In the genomic region with DNA sequence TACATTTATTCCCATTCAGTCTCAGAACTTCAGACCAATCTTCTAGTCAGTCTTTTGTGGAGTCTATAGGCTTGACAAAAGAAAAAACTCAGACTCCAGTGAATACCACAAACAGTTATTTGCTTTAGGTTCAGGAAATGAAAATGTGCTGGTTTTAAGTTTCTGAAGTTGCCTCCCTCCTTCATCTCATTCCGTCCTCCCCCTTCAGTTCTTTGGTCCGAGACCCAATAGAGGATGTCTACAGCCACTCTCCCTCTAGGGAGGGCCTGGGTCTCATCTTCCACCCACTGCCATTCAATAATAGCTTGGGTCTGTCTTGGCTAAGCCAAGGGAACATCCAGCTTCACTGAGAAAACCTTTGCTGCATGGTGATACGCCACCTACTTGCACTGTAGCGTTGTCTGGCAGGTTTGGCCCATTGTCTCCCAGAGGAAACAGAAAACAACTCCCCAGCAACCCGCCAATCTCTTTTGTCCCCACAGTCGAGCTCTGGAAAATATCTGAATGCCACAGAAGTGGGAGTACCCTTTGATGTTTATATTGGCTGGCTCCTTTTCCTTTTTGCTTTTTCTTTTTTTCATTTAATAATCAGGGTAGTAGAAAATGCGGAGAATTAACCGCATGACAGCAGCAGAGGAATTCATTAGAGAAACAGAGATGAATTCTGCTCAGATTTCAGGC, we compare ENCODE assay signal across 9 cellular contexts.
A peak's percentile ranks its signal among the peaks of the same experiment; 100 is the strongest.
DNase-seq lines count a peak whose midpoint lies in the region; ATAC-seq and TF ChIP-seq lines count a peak whose summit lies in the region.
"Had no signal": no experiment of that assay in that cellular context is flagged by ENCODE, and none has a peak within 500 bp of the region (broad histone marks: within the 10 kb centered on the region; RNA-seq: fewer than 3 reads in every experiment).

No MANE protein-coding gene starts in this region.

- H2AK5ac ChIP-seq in neuronal stem cell (ENCODE audit: low read depth, low read length), result no peak overlapping the region

- TF ChIP-seq POLR2A in gastroesophageal sphincter (IDR thresholded peaks at IDR 0.05), result no peak

- peak; percentile 61 for ATAC-seq in gastroesophageal sphincter
- no peak for ATAC-seq in GM21367 (IDR thresholded peaks at IDR 0.05; ENCODE audit: unreplicated experiment)
- ATAC-seq in GM18868 (IDR thresholded peaks at IDR 0.05; ENCODE audit: unreplicated experiment), result no peak
- ATAC-seq: stimulated activated naive B cell treated with anti-CD40 and anti-IgM and Interleukin-4, amounts not matched to agents 10 μg/mL and 1 μg/mL and 100 μg/mL, for 72 hours had no signal

- H2BK12ac ChIP-seq in neuronal stem cell (ENCODE audit: low read length), result no peak overlapping the region

- H4K20me1 ChIP-seq in BLaER1 treated with 17β-estradiol and CSF1 and Interleukin-3, amounts not matched to agents 10 nM and 100 nM, result no peaks in the 10 kb centered on the region
- no peaks in the 10 kb centered on the region for H4K20me1 ChIP-seq in MM.1S (ENCODE audit: insufficient read depth, low read length)

- 35 to 46% methylated on average over 7 of the region's 8 CpGs for WGBS in gastroesophageal sphincter (ENCODE audit: low coverage in 1 of 2), 2 donors
- no CpG with 5 or more reads among the region's 8 CpGs for WGBS in neuronal stem cell (ENCODE audit: extremely low coverage in 2 of 2, insufficient read length in 2 of 2, insufficient replicate concordance in 1 of 2), 2 donors

- H4K91ac ChIP-seq in neuronal stem cell (ENCODE audit: low read depth, low read length, poor library complexity), result no peak overlapping the region

- no peak for TF ChIP-seq EP300 in gastroesophageal sphincter (IDR thresholded peaks at IDR 0.05)

- H3K9ac ChIP-seq in BLaER1 treated with 17β-estradiol and CSF1 and Interleukin-3, amounts not matched to agents 10 nM and 100 nM, result no peak overlapping the region
- H3K9ac ChIP-seq in SK-N-MC (ENCODE audit: insufficient read length), result no peak overlapping the region
- H3K9ac ChIP-seq in neuronal stem cell (ENCODE audit: low read depth, low read length, poor library complexity), result no peak overlapping the region
- no peak overlapping the region for H3K9ac ChIP-seq in MM.1S (ENCODE audit: low read length)

- peak overlapping the region; percentile 69 for H2AFZ ChIP-seq in neuronal stem cell (ENCODE audit: low read length)
- no peak overlapping the region for H2AFZ ChIP-seq in MM.1S (ENCODE audit: low read length)

- no peak overlapping the region for H3K14ac ChIP-seq in neuronal stem cell (ENCODE audit: low read length)

- H3K23ac ChIP-seq in neuronal stem cell (ENCODE audit: low read depth, low read length, poor library complexity), result no peak overlapping the region

- H4K8ac ChIP-seq in neuronal stem cell (ENCODE audit: low read depth, low read length), result no peak overlapping the region

- H3K27ac Mint-ChIP-seq in HFFc6, result no peak overlapping the region
- H3K27ac Mint-ChIP-seq: stimulated activated naive B cell treated with anti-CD40 and anti-IgM and Interleukin-4, amounts not matched to agents 10 μg/mL and 1 μg/mL and 100 μg/mL, for 72 hours had no signal

- no peak overlapping the region for H2BK15ac ChIP-seq in neuronal stem cell (ENCODE audit: low read length)

- no peaks in the 10 kb centered on the region for H3K9me2 ChIP-seq in MM.1S (replicated peaks; ENCODE audit: insufficient read depth, low read length)

- no peaks in the 10 kb centered on the region for H3K36me3 Mint-ChIP-seq in HFFc6 (ENCODE audit: low read depth)
- H3K36me3 Mint-ChIP-seq: stimulated activated naive B cell treated with anti-CD40 and anti-IgM and Interleukin-4, amounts not matched to agents 10 μg/mL and 1 μg/mL and 100 μg/mL, for 72 hours had no signal

- no peaks in the 10 kb centered on the region for H3F3A ChIP-seq in MM.1S (ENCODE audit: insufficient read depth, low read length)

- no peak overlapping the region for H3K27ac ChIP-seq in BLaER1 treated with 17β-estradiol and CSF1 and Interleukin-3, amounts not matched to agents 10 nM and 100 nM
- peak overlapping the region; percentile 47 for H3K27ac ChIP-seq in SK-N-MC
- H3K27ac ChIP-seq in gastroesophageal sphincter, result peak overlapping the region; percentile 66 to 81 (median 76)
- peak overlapping the region; percentile 33 for H3K27ac ChIP-seq in neuronal stem cell (replicated peaks; ENCODE audit: low read length)
- H3K27ac ChIP-seq in MM.1S (ENCODE audit: low read length), result no peak overlapping the region

- no peaks in the 10 kb centered on the region for H3K9me3 Mint-ChIP-seq in HFFc6
- H3K9me3 Mint-ChIP-seq: stimulated activated naive B cell treated with anti-CD40 and anti-IgM and Interleukin-4, amounts not matched to agents 10 μg/mL and 1 μg/mL and 100 μg/mL, for 72 hours had no signal

- peak overlapping the region in 8 of 11 experiments; percentile 6 to 52 (median 37); a peak in 11 of 22 replicates for H3K4me2 ChIP-seq in BLaER1 treated with 17β-estradiol and CSF1 and Interleukin-3, amounts not matched to agents 10 nM and 100 nM
- H3K4me2 ChIP-seq in neuronal stem cell (ENCODE audit: insufficient read depth, low read length, poor library complexity, severe bottlenecking) (no peak overlapping the region), MM.1S (ENCODE audit: low read depth, low read length) (no peak overlapping the region)

- H3K79me2 ChIP-seq in MM.1S (ENCODE audit: low read length), result no peaks in the 10 kb centered on the region

- TF ChIP-seq CTCF in gastroesophageal sphincter (IDR thresholded peaks at IDR 0.05) (peak in 1 of 4 experiments; percentile 34), MM.1S (IDR thresholded peaks at IDR 0.05; ENCODE audit: low read length) (no peak), HFFc6 (IDR thresholded peaks at IDR 0.05) (no peak)

- no peaks in the 10 kb centered on the region; a peak in 1 of 22 replicates for H3K9me3 ChIP-seq in BLaER1 treated with 17β-estradiol and CSF1 and Interleukin-3, amounts not matched to agents 10 nM and 100 nM (replicated peaks in 1 of 11)
- H3K9me3 ChIP-seq in SK-N-MC (ENCODE audit: low read depth, low read length) (no peaks in the 10 kb centered on the region), gastroesophageal sphincter (no peaks in the 10 kb centered on the region), neuronal stem cell (replicated peaks in 1 of 2; ENCODE audit: control insufficient read depth in 2 of 2, insufficient read depth in 1 of 2, low read depth in 1 of 2, low read length in 2 of 2) (no peaks in the 10 kb centered on the region), MM.1S (replicated peaks; ENCODE audit: insufficient read depth, low read length) (no peaks in the 10 kb centered on the region)

- H3K4me3 Mint-ChIP-seq in HFFc6, result no peak overlapping the region
- H3K4me3 Mint-ChIP-seq: stimulated activated naive B cell treated with anti-CD40 and anti-IgM and Interleukin-4, amounts not matched to agents 10 μg/mL and 1 μg/mL and 100 μg/mL, for 72 hours had no signal

- H2BK5ac ChIP-seq in neuronal stem cell (ENCODE audit: low read length), result no peak overlapping the region

- no peak overlapping the region for H2BK120ac ChIP-seq in neuronal stem cell (ENCODE audit: low read depth, low read length)

- H3K4me1 ChIP-seq in BLaER1 treated with 17β-estradiol and CSF1 and Interleukin-3, amounts not matched to agents 10 nM and 100 nM, result peaks cover 0 to 8% (median 5%) of the 10 kb centered on the region in 10 experiments; a peak in 7 of 20 replicates
- peaks cover 10 to 62% (median 15%) of the 10 kb centered on the region in 3 donors for H3K4me1 ChIP-seq in gastroesophageal sphincter
- peaks cover 7 to 8% of the 10 kb centered on the region in 2 donors for H3K4me1 ChIP-seq in neuronal stem cell (ENCODE audit: control insufficient read depth in 2 of 2, insufficient read depth in 1 of 2, low read depth in 1 of 2, low read length in 2 of 2)
- H3K4me1 ChIP-seq in MM.1S (ENCODE audit: low read length), result no peaks in the 10 kb centered on the region

- H3K18ac ChIP-seq in neuronal stem cell (ENCODE audit: low read length), result no peak overlapping the region

- no peaks in the 10 kb centered on the region; the same call in 1 of the 2 replicates for H3K27me3 Mint-ChIP-seq in HFFc6 (ENCODE audit: insufficient read depth)
- H3K27me3 Mint-ChIP-seq: stimulated activated naive B cell treated with anti-CD40 and anti-IgM and Interleukin-4, amounts not matched to agents 10 μg/mL and 1 μg/mL and 100 μg/mL, for 72 hours had no signal

- no peak for DNase-seq in SK-N-MC (ENCODE audit: low read depth, low spot score)
- peak; percentile 67 for DNase-seq in neuronal stem cell (ENCODE audit: low spot score)
- DNase-seq in MM.1S, result no peak
- no peak for DNase-seq in HFFc6
- DNase-seq: stimulated activated naive B cell treated with anti-CD40 and anti-IgM and Interleukin-4, amounts not matched to agents 10 μg/mL and 1 μg/mL and 100 μg/mL, for 72 hours had no signal

- no peaks in the 10 kb centered on the region for H3K27me3 ChIP-seq in BLaER1 treated with 17β-estradiol and CSF1 and Interleukin-3, amounts not matched to agents 10 nM and 100 nM
- no peaks in the 10 kb centered on the region for H3K27me3 ChIP-seq in gastroesophageal sphincter
- H3K27me3 ChIP-seq in neuronal stem cell (ENCODE audit: control insufficient read depth in 3 of 3, insufficient read depth in 3 of 3, low read depth in 1 of 3, low read length in 3 of 3), result no peaks in the 10 kb centered on the region
- H3K27me3 ChIP-seq in MM.1S (replicated peaks; ENCODE audit: insufficient read depth, low read length), result no peaks in the 10 kb centered on the region

- no peaks in the 10 kb centered on the region for H3K79me1 ChIP-seq in neuronal stem cell (ENCODE audit: low read depth, low read length)

- no peaks in the 10 kb centered on the region for H3K36me3 ChIP-seq in BLaER1 treated with 17β-estradiol and CSF1 and Interleukin-3, amounts not matched to agents 10 nM and 100 nM
- H3K36me3 ChIP-seq in SK-N-MC (ENCODE audit: insufficient read depth, low read length), result no peaks in the 10 kb centered on the region
- H3K36me3 ChIP-seq in gastroesophageal sphincter, result no peaks in the 10 kb centered on the region
- no peaks in the 10 kb centered on the region for H3K36me3 ChIP-seq in neuronal stem cell (replicated peaks in 1 of 2; ENCODE audit: control insufficient read depth in 2 of 2, insufficient read depth in 2 of 2, low read length in 2 of 2)
- no peaks in the 10 kb centered on the region for H3K36me3 ChIP-seq in MM.1S (replicated peaks; ENCODE audit: insufficient read depth, low read length)

- H3K4ac ChIP-seq in neuronal stem cell (ENCODE audit: low read length), result no peak overlapping the region

- peaks cover 5% of the 10 kb centered on the region; the same call in 1 of the 2 replicates for H3K4me1 Mint-ChIP-seq in HFFc6 (ENCODE audit: low read depth)

- no peak overlapping the region for H3K4me3 ChIP-seq in BLaER1 treated with 17β-estradiol and CSF1 and Interleukin-3, amounts not matched to agents 10 nM and 100 nM
- H3K4me3 ChIP-seq in SK-N-MC (no peak overlapping the region), gastroesophageal sphincter (no peak overlapping the region), neuronal stem cell (ENCODE audit: low read length in 2 of 2) (peak overlapping the region in 1 of 2 donors; percentile 23), MM.1S (ENCODE audit: low read length) (no peak overlapping the region)

Comparison
In these comparisons a context has a peak if more than half of its experiments do, and no peak if none do; other contexts are left out.
1. H3K27ac ChIP-seq: peak in SK-N-MC (single experiment), gastroesophageal sphincter (4 of 4) and neuronal stem cell (single experiment); none in BLaER1 treated with 17β-estradiol and CSF1 and Interleukin-3, amounts not matched to agents 10 nM and 100 nM (0 of 11) and MM.1S (single experiment).
2. H3K4me2 ChIP-seq: peak in BLaER1 treated with 17β-estradiol and CSF1 and Interleukin-3, amounts not matched to agents 10 nM and 100 nM (8 of 11); none in neuronal stem cell (single experiment) and MM.1S (single experiment).